Comparison of ENCODE assay signal across 34 cellular contexts in the genomic region with DNA sequence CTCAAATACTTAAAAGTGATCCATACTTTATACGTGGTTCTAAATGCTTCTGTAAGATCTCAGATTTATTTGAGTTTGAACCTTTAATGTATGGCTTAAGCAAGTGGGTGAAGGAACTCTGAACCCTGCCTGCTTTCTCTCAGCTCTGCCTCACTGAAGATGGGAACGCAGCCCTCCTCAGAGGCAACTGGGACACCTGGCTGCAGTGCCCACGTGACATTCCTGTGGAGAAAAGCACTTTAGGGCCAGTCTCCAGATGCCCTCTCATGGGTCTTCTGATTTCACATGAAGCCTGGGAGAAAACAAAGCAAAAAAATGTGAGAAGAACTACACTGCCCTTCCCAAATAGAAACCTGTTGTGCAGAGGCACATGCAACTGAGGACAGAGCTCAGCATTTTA.
"Had no signal": no experiment of that assay in that cellular context is flagged by ENCODE, and none has a peak within 500 bp of the region (broad histone marks: within the 10 kb centered on the region; RNA-seq: fewer than 3 reads in every experiment).

No MANE protein-coding gene starts in this region.

- DNase-seq: Karpas-422, Kasumi-1, MG63, MM.1S, MV-4-11, NCI-H1048, NCI-H1092, NCI-H1092 treated with DMSO at 0.1 percent for 48 hours, NCI-H1105, NCI-H1105 treated with DMSO at 0.1 percent for 48 hours, NCI-H1417, NCI-H1417 treated with DMSO at 0.1 percent for 48 hours, NCI-H1436, NCI-H1436 treated with DMSO at 0.1 percent for 48 hours, NCI-H146, NCI-H1694, NCI-H1694 treated with DMSO at 0.1 percent for 48 hours, NCI-H187, NCI-H187 treated with DMSO at 0.1 percent for 48 hours, NCI-H1930, NCI-H2029, NCI-H2029 treated with DMSO at 0.1 percent for 48 hours, NCI-H2081, NCI-H2081 treated with DMSO at 0.1 percent for 48 hours, NCI-H2107, NCI-H2171, NCI-H2171 treated with DMSO at 0.1 percent for 48 hours, NCI-H2227 treated with DMSO at 0.1 percent for 48 hours, NCI-H226, NCI-H345, NCI-H446, NCI-H446 treated with DMSO at 0.1 percent for 48 hours, NCI-H510A, NCI-H510A treated with DMSO at 0.1 percent for 48 hours had no signal

- H3K4me3 ChIP-seq: MG63 had no signal

- H3K36me3 ChIP-seq: MG63 had no signal

- H3K9me3 ChIP-seq: MG63 had no signal
